8 cellular contexts compared by ENCODE assay signal in the genomic region with DNA sequence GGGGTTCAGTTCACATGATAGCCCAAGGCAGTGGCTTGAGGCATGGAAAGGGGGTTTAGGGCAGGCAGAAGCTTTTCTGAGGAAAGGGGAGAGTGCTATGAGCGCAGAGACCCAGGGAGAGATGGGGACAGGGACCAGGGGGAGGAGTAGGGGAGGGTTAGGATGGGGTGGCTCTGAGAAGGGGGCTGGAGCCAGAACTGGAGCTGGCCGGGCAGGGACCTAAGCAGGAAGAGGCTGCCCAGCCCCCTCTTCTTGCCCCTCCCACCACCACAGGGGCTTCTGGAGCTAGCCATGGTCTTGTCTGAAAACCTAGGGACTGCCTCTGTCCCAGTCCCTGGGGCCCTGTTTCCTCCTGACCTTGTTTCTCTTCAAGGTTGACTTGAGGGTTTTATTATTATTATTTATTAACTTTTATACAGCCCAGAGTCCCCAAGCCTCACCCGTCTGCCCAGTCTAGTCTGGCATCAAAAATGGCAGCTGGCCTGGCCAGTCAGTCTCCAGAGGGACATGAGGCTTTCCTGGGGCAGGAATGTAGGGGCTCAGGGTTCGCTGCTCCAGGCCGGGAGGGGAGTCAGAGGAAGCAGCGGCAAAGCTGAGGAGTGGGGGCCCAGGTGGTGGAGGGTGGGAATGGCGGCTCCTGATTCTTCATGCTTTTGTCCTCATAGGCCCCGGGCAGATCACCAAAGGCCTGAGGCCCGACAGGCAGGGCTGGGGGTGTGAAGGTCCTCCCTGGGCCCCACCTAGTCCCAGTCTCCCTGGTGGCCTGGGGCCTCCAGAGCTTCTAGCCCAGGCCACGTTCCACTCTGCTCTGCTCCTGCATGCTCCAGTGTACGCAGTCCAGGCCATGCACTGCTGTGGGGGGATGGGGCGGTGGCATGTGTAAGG. TPM values are rescaled to one million over a fixed set of nuclear protein-coding genes. Genes with fewer than 3 reads are reported as not detected.
DNase-seq lines count a peak whose midpoint lies in the region; ATAC-seq and TF ChIP-seq lines count a peak whose summit lies in the region.

No MANE protein-coding gene starts in this region.

- 54 to 77% methylated on average over 11 to 12 of the region's 12 CpGs for WGBS in lung, 2 donors

- peak overlapping the region; percentile 95 for H3K27ac Mint-ChIP-seq in T-helper 2 cell treated with Interferon-gamma antibody and Interleukin-4, amounts not matched to agents 5 μg/mL and 100 μg/mL, for 36 hours
- peak overlapping the region; percentile 92 to 99 (median 98) for H3K27ac Mint-ChIP-seq in brain

- H3K9me3 Mint-ChIP-seq in T-helper 2 cell treated with Interferon-gamma antibody and Interleukin-4, amounts not matched to agents 5 μg/mL and 100 μg/mL, for 36 hours: no peaks in the 10 kb centered on the region
- H3K9me3 Mint-ChIP-seq in brain: no peaks in the 10 kb centered on the region

- TF ChIP-seq CTCF in brain (conservative IDR thresholded peaks at IDR 0.05) (no peak), lung (IDR thresholded peaks at IDR 0.05; ENCODE audit: control extremely low read depth, extremely low read depth) (no peak)

- peaks cover under 1 to 43% of the 10 kb centered on the region in 2 donors for H3K36me3 ChIP-seq in lung (ENCODE audit: control insufficient read depth in 2 of 2, insufficient read depth in 2 of 2, low read length in 2 of 2)

- no peak overlapping the region for H3K4me3 ChIP-seq in lung

- DNase-seq in T-helper 2 cell treated with Interferon-gamma antibody and Interleukin-4, amounts not matched to agents 5 μg/mL and 100 μg/mL, for 36 hours (ENCODE audit: low spot score): no peak
- DNase-seq in T-helper 2 cell: no peak
- no peak for DNase-seq in lung (ENCODE audit: low spot score)
- DNase-seq in substantia nigra (lab: John Stamatoyannopoulos, UW): no peak
- no peak for DNase-seq in COLO829 (ENCODE audit: low spot score)
- no peak for DNase-seq in Ammon's horn (ENCODE audit: low spot score)

- H3K36me3 Mint-ChIP-seq in T-helper 2 cell treated with Interferon-gamma antibody and Interleukin-4, amounts not matched to agents 5 μg/mL and 100 μg/mL, for 36 hours (ENCODE audit: low read depth): peaks cover 47% of the 10 kb centered on the region
- peaks cover 36% of the 10 kb centered on the region for H3K36me3 Mint-ChIP-seq in brain

- peaks cover 71% of the 10 kb centered on the region for H3K4me1 Mint-ChIP-seq in T-helper 2 cell treated with Interferon-gamma antibody and Interleukin-4, amounts not matched to agents 5 μg/mL and 100 μg/mL, for 36 hours (ENCODE audit: low read depth)
- peaks cover 78% of the 10 kb centered on the region for H3K4me1 Mint-ChIP-seq in brain

- no peaks in the 10 kb centered on the region for H3K27me3 ChIP-seq in lung (ENCODE audit: control insufficient read depth, insufficient read depth)

- ATAC-seq in lung (ENCODE audit: insufficient read depth, low FRiP score) (no peak), HG02970 (IDR thresholded peaks at IDR 0.05; ENCODE audit: low FRiP score, unreplicated experiment) (no peak)

- H3K9me3 ChIP-seq in lung (ENCODE audit: control insufficient read depth in 2 of 2, insufficient read depth in 1 of 2, low read length in 1 of 2): no peaks in the 10 kb centered on the region

- H3K4me3 Mint-ChIP-seq in T-helper 2 cell treated with Interferon-gamma antibody and Interleukin-4, amounts not matched to agents 5 μg/mL and 100 μg/mL, for 36 hours: peak overlapping the region; percentile 81
- H3K4me3 Mint-ChIP-seq in brain: peak overlapping the region; percentile 87 to 99 (median 90)

- H3K4me1 ChIP-seq in lung (ENCODE audit: control insufficient read depth in 2 of 2, insufficient read depth in 2 of 2, low read length in 2 of 2): peaks cover 17 to 60% of the 10 kb centered on the region in 2 donors

- peak overlapping the region; percentile 46 to 96 for H3K27ac ChIP-seq in lung (ENCODE audit: low read depth in 1 of 2, low read length in 1 of 2)
- peak overlapping the region; percentile 99 for H3K27ac ChIP-seq in substantia nigra (ENCODE audit: low read depth, low read length, poor library complexity, severe bottlenecking)

- no peaks in the 10 kb centered on the region for H3K27me3 Mint-ChIP-seq in T-helper 2 cell treated with Interferon-gamma antibody and Interleukin-4, amounts not matched to agents 5 μg/mL and 100 μg/mL, for 36 hours (ENCODE audit: low read depth)
- peaks cover 7% of the 10 kb centered on the region for H3K27me3 Mint-ChIP-seq in brain

RNA-seq across cellular contexts. Expression of a gene that starts 5.7 kb away (rescaled TPM):
- polyA plus RNA-seq in brain (ENCODE audit: insufficient read depth, low read depth, low replicate concordance) (97.4 TPM), lung (100 to 1,000 TPM in 1 of 2 donors, 10 to 100 TPM in 1; 81.5 to 104 TPM)
- 100 to 1,000 TPM; 136 to 173 TPM for total RNA-seq in lung
